23 cellular contexts compared by ENCODE assay signal in the genomic region with DNA sequence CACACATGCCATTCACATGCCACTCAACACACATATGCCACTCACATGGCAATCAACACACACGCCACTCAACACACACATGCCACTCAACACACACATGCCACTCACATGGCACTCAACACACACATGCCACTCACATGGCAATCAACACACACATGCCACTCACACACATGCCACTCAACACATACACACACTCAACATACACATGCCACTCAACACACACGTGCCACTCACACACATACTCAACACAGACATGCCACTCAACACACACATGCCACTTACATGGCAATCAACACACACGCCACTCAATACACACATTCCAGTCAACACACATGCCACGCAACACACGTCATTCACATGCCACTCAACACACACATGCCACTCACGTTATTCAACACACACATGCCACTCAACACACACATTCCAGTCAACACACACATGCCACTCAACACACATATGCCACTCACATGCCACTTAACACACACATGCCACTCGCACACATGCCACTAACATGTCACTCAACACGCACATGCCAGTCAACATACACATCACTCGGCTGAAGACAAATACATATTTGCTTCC.
A peak's percentile ranks its signal among the peaks of the same experiment; 100 is the strongest.
DNase-seq lines count a peak whose midpoint lies in the region; ATAC-seq, FAIRE-seq and TF ChIP-seq lines count a peak whose summit lies in the region.
"Had no signal": no experiment of that assay in that cellular context is flagged by ENCODE, and none has a peak within 500 bp of the region (broad histone marks: within the 10 kb centered on the region; RNA-seq: fewer than 3 reads in every experiment).

No MANE protein-coding gene starts in this region.

- CTCF ChIA-PET in HEK293 (lab: Yijun Ruan, JAX) (no interaction called here), K562 (lab: Yijun Ruan, JAX; ENCODE audit: low intra/inter-chr PET ratio) (no interaction called here)

- no peaks in the 10 kb centered on the region for H3K4me1 Mint-ChIP-seq in nephron progenitor cell
- H3K4me1 Mint-ChIP-seq: B cell; CD4-positive, CD25-positive, alpha-beta regulatory T cell; CD8-positive, alpha-beta memory T cell had no signal

- no peak overlapping the region for H3K14ac ChIP-seq in trophoblast cell (ENCODE audit: low read length)

- FAIRE-seq in K562 (lab: Jason Lieb, UNC): no peak
- FAIRE-seq: GM12892, GM18507 had no signal

- no peak overlapping the region for H3K23ac ChIP-seq in trophoblast cell (ENCODE audit: low read length)

- peak overlapping the region; percentile 90; the same call in 1 of the 2 replicates for H3K4me2 ChIP-seq in BLaER1
- H3K4me2 ChIP-seq in K562 (ENCODE audit: insufficient read depth, low read length): no peak overlapping the region
- no peak overlapping the region for H3K4me2 ChIP-seq in trophoblast cell (ENCODE audit: low read length)
- H3K4me2 ChIP-seq: GM23338 had no signal

- H2AFZ ChIP-seq in K562 (ENCODE audit: low read depth, low read length) (no peak overlapping the region), trophoblast cell (ENCODE audit: insufficient read depth, low read length, poor library complexity) (no peak overlapping the region)
- H2AFZ ChIP-seq: GM23338 had no signal

- no peak overlapping the region for H2AK5ac ChIP-seq in trophoblast cell (ENCODE audit: low read length)

- TF ChIP-seq RAD21 in K562 (CRISPR knock-in tag; conservative IDR thresholded peaks at IDR 0.05 in 1 of 2, IDR thresholded peaks at IDR 0.05 in 1 of 2): no peak

- peaks cover 14% of the 10 kb centered on the region for H3K27me3 Mint-ChIP-seq in nephron progenitor cell (ENCODE audit: low read depth, poor library complexity)

- no peak overlapping the region for H2BK5ac ChIP-seq in trophoblast cell (ENCODE audit: low read depth, low read length, poor library complexity)

- H3K9ac ChIP-seq in BLaER1: no peak overlapping the region
- H3K9ac ChIP-seq in K562 (ENCODE audit: insufficient read depth in 1 of 2, low read depth in 2 of 2, low read length in 2 of 2): no peak overlapping the region
- H3K9ac ChIP-seq in trophoblast cell (ENCODE audit: low read length): no peak overlapping the region

- no peaks in the 10 kb centered on the region for H4K20me1 ChIP-seq in BLaER1
- 0 out of 2 replicates have a peak, but pooled peaks cover 4% of the 10 kb centered on the region for H4K20me1 ChIP-seq in K562 (replicated peaks; ENCODE audit: control insufficient read depth, insufficient read depth, low read length)

- TF ChIP-seq POLR2A in K562 (conservative IDR thresholded peaks at IDR 0.05) (no peak), stomach (IDR thresholded peaks at IDR 0.05) (no peak)

- TF ChIP-seq CTCF in HEK293 (tag by site-specific recombination; IDR thresholded peaks at IDR 0.05) (no peak), K562 (IDR thresholded peaks at IDR 0.05 in 2 of 3, conservative IDR thresholded peaks at IDR 0.05 in 1 of 3; ENCODE audit: insufficient read depth in 2 of 3, low read depth in 1 of 3, low read length in 3 of 3) (no peak), stomach (IDR thresholded peaks at IDR 0.05) (no peak), nephron progenitor cell (IDR thresholded peaks at IDR 0.05) (no peak)

- no peak overlapping the region for H2BK120ac ChIP-seq in trophoblast cell (ENCODE audit: insufficient read depth, low read length, poor library complexity)

- intact Hi-C loops in K562 (cut with micrococcal nuclease): no loop called here
- intact Hi-C loops in stomach (cut with DNase I; ENCODE audit: low total_unique reads): no loop called here

- H3K4me3 Mint-ChIP-seq in nephron progenitor cell: no peak overlapping the region
- H3K4me3 Mint-ChIP-seq: B cell; CD4-positive, CD25-positive, alpha-beta regulatory T cell; CD8-positive, alpha-beta memory T cell; GM23338 had no signal

- no peaks in the 10 kb centered on the region for H3K36me3 ChIP-seq in BLaER1
- H3K36me3 ChIP-seq in HEK293 (ENCODE audit: control insufficient read depth in 2 of 2, insufficient read depth in 1 of 2, low read length in 2 of 2): no peaks in the 10 kb centered on the region
- no peaks in the 10 kb centered on the region for H3K36me3 ChIP-seq in K562 (ENCODE audit: control insufficient read depth, insufficient read depth, low read length)
- no peaks in the 10 kb centered on the region for H3K36me3 ChIP-seq in trophoblast cell (ENCODE audit: control insufficient read depth in 1 of 2, insufficient read depth in 2 of 2, low read length in 2 of 2)
- H3K36me3 ChIP-seq in stomach: no peaks in the 10 kb centered on the region

- no peak overlapping the region for H3K18ac ChIP-seq in trophoblast cell (ENCODE audit: low read length)

- no peak overlapping the region for H4K91ac ChIP-seq in trophoblast cell (ENCODE audit: low read depth, low read length)

- BruUV-seq in K562 (replicated peaks; lab: Mats Ljungman, UMichigan): no TSS peak

- H3K4me1 ChIP-seq in BLaER1 (peaks cover 52% of the 10 kb centered on the region), HEK293 (ENCODE audit: control insufficient read depth, insufficient read depth, low read length) (no peaks in the 10 kb centered on the region), K562 (replicated peaks in 1 of 2; ENCODE audit: control insufficient read depth in 2 of 2, insufficient read depth in 2 of 2, low read length in 2 of 2) (no peaks in the 10 kb centered on the region), trophoblast cell (ENCODE audit: control insufficient read depth in 1 of 2, insufficient read depth in 2 of 2, low read length in 2 of 2) (no peaks in the 10 kb centered on the region), stomach (no peaks in the 10 kb centered on the region)

- POLR2A ChIA-PET in HEK293 (lab: Yijun Ruan, JAX) (no interaction called here), K562 (lab: Yijun Ruan, JAX) (no interaction called here)

- no peaks in the 10 kb centered on the region for H3K36me3 Mint-ChIP-seq in nephron progenitor cell (ENCODE audit: low read depth)
- H3K36me3 Mint-ChIP-seq: CD4-positive, CD25-positive, alpha-beta regulatory T cell; CD8-positive, alpha-beta memory T cell had no signal

- H3K27ac Mint-ChIP-seq in nephron progenitor cell: no peak overlapping the region
- H3K27ac Mint-ChIP-seq: B cell; CD4-positive, CD25-positive, alpha-beta regulatory T cell; CD8-positive, alpha-beta memory T cell; GM23338 had no signal

- no peak overlapping the region for H4K12ac ChIP-seq in trophoblast cell (ENCODE audit: low read depth, low read length)

- no peaks in the 10 kb centered on the region for H3K79me1 ChIP-seq in trophoblast cell (ENCODE audit: low read length)

- H3K27me3 ChIP-seq in BLaER1 (no peaks in the 10 kb centered on the region), K562 (ENCODE audit: control insufficient read depth in 2 of 2, insufficient read depth in 2 of 2, low read length in 2 of 2) (peaks cover 11 to 27% of the 10 kb centered on the region in 2 experiments), trophoblast cell (ENCODE audit: insufficient read depth, low read length) (no peaks in the 10 kb centered on the region), stomach (peaks cover 0 to 21% (median 3%) of the 10 kb centered on the region in 3 donors)

- no peaks in the 10 kb centered on the region for H3K9me3 ChIP-seq in BLaER1
- H3K9me3 ChIP-seq in HEK293 (ENCODE audit: control insufficient read depth, insufficient read depth, low read depth, low read length): no peaks in the 10 kb centered on the region
- no peaks in the 10 kb centered on the region for H3K9me3 ChIP-seq in K562 (replicated peaks; ENCODE audit: control insufficient read depth, insufficient read depth, low read depth, low read length)
- peaks cover 10% of the 10 kb centered on the region for H3K9me3 ChIP-seq in trophoblast cell (ENCODE audit: insufficient read depth, low read depth, low read length)
- no peaks in the 10 kb centered on the region for H3K9me3 ChIP-seq in stomach

- in situ Hi-C loops in K562 (cut with MboI): no loop called here

- H3K9me1 ChIP-seq in K562 (ENCODE audit: control insufficient read depth, insufficient read depth, low read length): no peaks in the 10 kb centered on the region

- no peak for ATAC-seq in K562
- ATAC-seq: GM23338, HCT116 had no signal

- no peak overlapping the region for H4K8ac ChIP-seq in trophoblast cell (ENCODE audit: low read depth, low read length)

- DNase-seq in K562 (ENCODE audit: extremely low read depth in 1 of 4, low spot score in 3 of 4) (no peak), trophoblast cell (no peak), NCI-H345 treated with DMSO at 0.1 percent for 48 hours (lab: John Stamatoyannopoulos, UW; ENCODE audit: unreplicated experiment) (no peak), inferior parietal cortex (ENCODE audit: extremely low spot score) (no peak), stomach (no peak), nephron progenitor cell (no peak)
- DNase-seq: 8988T; C1 segment of cervical spinal cord; CD4-positive, CD25-positive, alpha-beta regulatory T cell; CD8-positive, alpha-beta memory T cell; COR-L47; DMS 273 treated with DMSO at 0.1 percent for 48 hours; DMS53; DND-41; EL; H7 had no signal

- no peak overlapping the region for H3K4ac ChIP-seq in trophoblast cell (ENCODE audit: low read depth, low read length)

- H3K79me2 ChIP-seq in K562 (ENCODE audit: control insufficient read depth, insufficient read depth, low read length) (no peaks in the 10 kb centered on the region), trophoblast cell (ENCODE audit: control insufficient read depth, insufficient read depth, low read length, poor library complexity) (no peaks in the 10 kb centered on the region)

- H2BK12ac ChIP-seq in trophoblast cell (ENCODE audit: low read length): no peak overlapping the region

- TF ChIP-seq EP300 in K562 (IDR thresholded peaks at IDR 0.05; ENCODE audit: low read length): no peak
- no peak for TF ChIP-seq EP300 in stomach (IDR thresholded peaks at IDR 0.05)

- no peak overlapping the region for H3K4me3 ChIP-seq in BLaER1
- H3K4me3 ChIP-seq in HEK293 (ENCODE audit: low read depth, low read length): no peak overlapping the region
- H3K4me3 ChIP-seq in K562: no peak overlapping the region
- peak overlapping the region; percentile 10 for H3K4me3 ChIP-seq in trophoblast cell (ENCODE audit: low read depth, low read length)
- H3K4me3 ChIP-seq in stomach: no peak overlapping the region
- H3K4me3 ChIP-seq: GM23338 had no signal

- WGBS in K562 (ENCODE audit: insufficient coverage, low coverage, missing lambda C conversion rate): 4% methylated on average over 9 of the region's 9 CpGs
- 100% methylated on average over 3 of the region's 9 CpGs for WGBS in trophoblast cell (ENCODE audit: extremely low coverage, insufficient coverage, insufficient read length)
- 82 to 95% (median 89%) methylated on average over 9 of the region's 9 CpGs for WGBS in stomach, 5 donors

- H3K27ac ChIP-seq in BLaER1 (no peak overlapping the region), HEK293 (ENCODE audit: extremely low read depth, low read depth, low read length) (no peak overlapping the region), K562 (ENCODE audit: extremely low read depth, low read depth, low read length) (no peak overlapping the region), trophoblast cell (ENCODE audit: low read depth, low read length) (no peak overlapping the region), stomach (no peak overlapping the region)

- no peaks in the 10 kb centered on the region for H3K9me3 Mint-ChIP-seq in nephron progenitor cell
- H3K9me3 Mint-ChIP-seq: CD4-positive, CD25-positive, alpha-beta regulatory T cell; CD8-positive, alpha-beta memory T cell; GM23338 had no signal

TF ChIP-seq in HEK293, 187 proteins besides CTCF, POLR2A, EP300 and RAD21 (continues in another document):
- TF ChIP-seq ZNF768 (tag by site-specific recombination; IDR thresholded peaks at IDR 0.05): no peak
